8 cellular contexts compared by ENCODE assay signal in genomic region chr20:56343861-56344381, GRCh38. TPM values are rescaled to one million over a fixed set of nuclear protein-coding genes. Genes with fewer than 3 reads are reported as not detected.
A peak's percentile ranks its signal among the peaks of the same experiment; 100 is the strongest.
DNase-seq lines count a peak whose midpoint lies in the region; ATAC-seq, FAIRE-seq and TF ChIP-seq lines count a peak whose summit lies in the region.

No MANE protein-coding gene starts in this region.

- H3K27me3 Mint-ChIP-seq in GM23338 (ENCODE audit: insufficient read depth, low read depth, poor library complexity), result peaks cover 31% of the 10 kb centered on the region

- no peak overlapping the region for H3K9ac ChIP-seq in liver (ENCODE audit: low read depth in 1 of 2, low read length in 2 of 2)

- ATAC-seq in GM23338 (peak; percentile 99), RWPE2 (ENCODE audit: low read depth) (peak; percentile 92)

- peak; percentile 66 to 82 for TF ChIP-seq CTCF in GM23338 (conservative IDR thresholded peaks at IDR 0.05; ENCODE audit: low read depth in 2 of 2)
- peak; percentile 99 for TF ChIP-seq CTCF in RWPE2 (IDR thresholded peaks at IDR 0.05; ENCODE audit: poor library complexity, severe bottlenecking)
- peak; percentile 56 for TF ChIP-seq CTCF in liver (IDR thresholded peaks at IDR 0.05; ENCODE audit: low read depth, low read length, missing input control)
- peak in 5 of 7 experiments; percentile 46 to 75 (median 70) for TF ChIP-seq CTCF in stomach (IDR thresholded peaks at IDR 0.05)

- H3K79me2 ChIP-seq in GM23338 (replicated peaks; ENCODE audit: insufficient read depth), result no peaks in the 10 kb centered on the region

- FAIRE-seq in small intestine (lab: Jason Lieb, UNC), result no peak

- H3K9me3 Mint-ChIP-seq in GM23338, result peaks cover 34% of the 10 kb centered on the region

- peaks cover 58% of the 10 kb centered on the region for H3K27me3 ChIP-seq in GM23338 (ENCODE audit: insufficient read depth)
- peaks cover 57% of the 10 kb centered on the region for H3K27me3 ChIP-seq in RWPE2 (ENCODE audit: insufficient read depth, poor library complexity, severe bottlenecking)
- peaks cover 0 to 4% (median 2%) of the 10 kb centered on the region in 4 donors for H3K27me3 ChIP-seq in liver (ENCODE audit: control insufficient read depth in 4 of 4, insufficient read depth in 4 of 4, low read length in 3 of 4)
- H3K27me3 ChIP-seq in stomach, result peaks cover 0 to 43% (median 8%) of the 10 kb centered on the region in 3 donors
- peaks cover 0 to 17% of the 10 kb centered on the region in 2 donors for H3K27me3 ChIP-seq in small intestine (ENCODE audit: control insufficient read depth in 2 of 2, insufficient read depth in 2 of 2, low read length in 2 of 2)

- WGBS in liver, result 4% methylated on average over 41 of the region's 41 CpGs
- 2 to 11% (median 3%) methylated on average over 17 to 41 of the region's 41 CpGs for WGBS in stomach, 5 donors
- WGBS in small intestine, 3 donors, result 3 to 12% (median 9%) methylated on average over 41 of the region's 41 CpGs

- H3K9me2 ChIP-seq in GM23338 (ENCODE audit: insufficient read depth), result no peaks in the 10 kb centered on the region

- no peaks in the 10 kb centered on the region for H4K20me1 ChIP-seq in GM23338 (replicated peaks; ENCODE audit: insufficient read depth)

- peaks cover 8% of the 10 kb centered on the region; the same call in 2 of the 3 replicates for H3K36me3 Mint-ChIP-seq in GM23338 (ENCODE audit: low read depth)

- no peaks in the 10 kb centered on the region for H3F3A ChIP-seq in GM23338 (replicated peaks; ENCODE audit: low read depth)

- no peak for TF ChIP-seq EP300 in stomach (IDR thresholded peaks at IDR 0.05)

- H3K27ac Mint-ChIP-seq in GM23338, result no peak overlapping the region

- peaks cover 14% of the 10 kb centered on the region for H3K4me1 ChIP-seq in GM23338 (ENCODE audit: insufficient read depth)
- no peaks in the 10 kb centered on the region for H3K4me1 ChIP-seq in RWPE2 (ENCODE audit: insufficient read depth, poor library complexity, severe bottlenecking)
- H3K4me1 ChIP-seq in liver (ENCODE audit: control insufficient read depth in 4 of 4, insufficient read depth in 4 of 4, low read length in 3 of 4), result peaks cover 2 to 17% (median 13%) of the 10 kb centered on the region in 4 donors
- H3K4me1 ChIP-seq in stomach, result peaks cover 0 to 26% (median 20%) of the 10 kb centered on the region in 4 donors
- no peaks in the 10 kb centered on the region for H3K4me1 ChIP-seq in small intestine (ENCODE audit: control insufficient read depth in 2 of 2, insufficient read depth in 1 of 2, low read depth in 1 of 2, low read length in 1 of 2)

- H3K27ac ChIP-seq in GM23338 (ENCODE audit: low read depth), result no peak overlapping the region
- H3K27ac ChIP-seq in RWPE2 (ENCODE audit: poor library complexity, severe bottlenecking), result no peak overlapping the region
- H3K27ac ChIP-seq in liver (ENCODE audit: low read depth in 1 of 2, low read length in 2 of 2), result no peak overlapping the region
- H3K27ac ChIP-seq in stomach, result no peak overlapping the region
- H3K27ac ChIP-seq in small intestine (ENCODE audit: low read depth in 1 of 2, low read length in 1 of 2), result no peak overlapping the region

- peak overlapping the region; percentile 56; the same call in 1 of the 2 replicates for H2AFZ ChIP-seq in GM23338

- intact Hi-C loops in stomach (cut with DNase I; ENCODE audit: low total_unique reads), result no loop called here

- H3K4me3 Mint-ChIP-seq in GM23338, result peak overlapping the region; percentile 59; the same call in 2 of the 3 replicates

- H3K4me1 Mint-ChIP-seq in GM23338, result peaks cover 16% of the 10 kb centered on the region

- H3K4me3 ChIP-seq in GM23338 (peak overlapping the region; percentile 47), RWPE2 (ENCODE audit: severe bottlenecking) (no peak overlapping the region), liver (ENCODE audit: low read depth in 1 of 3, low read length in 3 of 3) (peak overlapping the region in 2 of 3 donors; percentile 9 to 11), stomach (peak overlapping the region; percentile 20 to 40 (median 24)), small intestine (ENCODE audit: low read depth in 1 of 2, low read length in 2 of 2) (no peak overlapping the region)

- DNase-seq in Daoy (ENCODE audit: low read depth), result peak; percentile 58
- peak; percentile 84 for DNase-seq in GM23338 (ENCODE audit: low spot score)
- DNase-seq in RWPE2 (ENCODE audit: low spot score), result peak; percentile 87
- peak; percentile 17 for DNase-seq in cerebellar cortex (ENCODE audit: low spot score)
- peak; percentile 51 for DNase-seq in stomach
- DNase-seq in small intestine, result no peak
- DNase-seq in cerebellar nuclear complex (lab: John Stamatoyannopoulos, UW), result no peak

- H3K36me3 ChIP-seq in GM23338 (ENCODE audit: insufficient read depth), result no peaks in the 10 kb centered on the region
- no peaks in the 10 kb centered on the region for H3K36me3 ChIP-seq in RWPE2 (ENCODE audit: low read depth)
- no peaks in the 10 kb centered on the region for H3K36me3 ChIP-seq in liver (ENCODE audit: control insufficient read depth in 4 of 4, insufficient read depth in 3 of 4, low read depth in 1 of 4, low read length in 3 of 4)
- no peaks in the 10 kb centered on the region for H3K36me3 ChIP-seq in stomach
- H3K36me3 ChIP-seq in small intestine (ENCODE audit: control insufficient read depth in 2 of 2, insufficient read depth in 2 of 2, low read length in 2 of 2), result no peaks in the 10 kb centered on the region

- H3K9me3 ChIP-seq in RWPE2 (ENCODE audit: severe bottlenecking), result no peaks in the 10 kb centered on the region
- no peaks in the 10 kb centered on the region for H3K9me3 ChIP-seq in liver (ENCODE audit: control insufficient read depth in 4 of 4, low read length in 3 of 4)
- H3K9me3 ChIP-seq in stomach, result no peaks in the 10 kb centered on the region
- H3K9me3 ChIP-seq in small intestine (ENCODE audit: control insufficient read depth, low read depth), result no peaks in the 10 kb centered on the region

- TF ChIP-seq POLR2A in stomach (IDR thresholded peaks at IDR 0.05), result no peak

- peak; percentile 70 to 85 for TF ChIP-seq RAD21 in liver (IDR thresholded peaks at IDR 0.05)

- H3K4me2 ChIP-seq in GM23338, result peak overlapping the region; percentile 72

TF ChIP-seq in GM23338, 12 proteins besides CTCF, POLR2A, EP300 and RAD21 (continues in another document):
- TF ChIP-seq EZH2 (IDR thresholded peaks at IDR 0.05; ENCODE audit: low read depth, unreplicated experiment) (no peak), POLR2AphosphoS5 (IDR thresholded peaks at IDR 0.05; ENCODE audit: low read depth) (no peak), ZNF114 (CRISPR knock-in tag; IDR thresholded peaks at IDR 0.05) (no peak), CREB1 (CRISPR knock-in tag; IDR thresholded peaks at IDR 0.05; ENCODE audit: low read depth) (no peak), EZH2phosphoT487 (IDR thresholded peaks at IDR 0.05; ENCODE audit: unreplicated experiment) (no peak), NANOG (IDR thresholded peaks at IDR 0.05; ENCODE audit: borderline replicate concordance) (no peak)

TF ChIP-seq in liver, 16 proteins besides CTCF, POLR2A, EP300 and RAD21:
- TF ChIP-seq SP1 (IDR thresholded peaks at IDR 0.05), result no peak

RNA-seq across cellular contexts. Expression of gene FAM210B, which starts 14.9 kb away (rescaled TPM):
- 5.7 and 6.7 TPM in 2 replicates for total RNA-seq in Daoy (2014; rRNA removed; shearing (Covaris generic))
- 15.7 and 16.2 TPM in 2 replicates for total RNA-seq in GM23338 (2014; rRNA removed; shearing (Covaris generic))
- polyA plus RNA-seq in GM23338 (2016; fragmentation: Nextera tagmentation; extraction: Ambion mirVana) (14.6 and 15.4 TPM in 2 replicates), liver (10 to 100 TPM; 26.2 to 35.1 TPM), stomach (10 to 100 TPM; 32.5 to 42.6 (median 32.5) TPM), small intestine (10 to 100 TPM; 18.1 to 21.9 (median 21.4) TPM)
- total RNA-seq in liver (100 to 1,000 TPM in 1 of 2 donors, 10 to 100 TPM in 1; 21.8 to 139 TPM), stomach (10 to 100 TPM; 11.3 to 33.8 (median 26.1) TPM)

RNA-seq across cellular contexts. Expression of gene AURKA, which starts 48.1 kb away (rescaled TPM):
- 115 and 137 TPM in 2 replicates for total RNA-seq in Daoy (2014; rRNA removed; shearing (Covaris generic))
- total RNA-seq in GM23338 (2014; rRNA removed; shearing (Covaris generic)), result 75.8 and 96.9 TPM in 2 replicates
- polyA plus RNA-seq in GM23338 (2016; fragmentation: Nextera tagmentation; extraction: Ambion mirVana) (79.3 and 82.0 TPM in 2 replicates), liver (1 to 10 TPM in 1 of 2 donors, under 1 TPM in 1; 0.88 to 4.2 TPM), stomach (1 to 10 TPM; 5.1 to 8.3 (median 6.7) TPM), small intestine (10 to 100 TPM in 2 of 3 donors, 1 to 10 TPM in 1; 4.3 to 26.6 (median 12.7) TPM)
- total RNA-seq in liver (10 to 100 TPM in 1 of 2 donors, 1 to 10 TPM in 1; 1.3 to 41.6 TPM), stomach (10 to 100 TPM in 2 of 5 donors, 1 to 10 TPM in 2, under 1 TPM in 1; 0.45 to 27.7 (median 7.0) TPM)

RNA-seq across cellular contexts. Expression of gene CSTF1, which starts 48.5 kb away (rescaled TPM):
- total RNA-seq in Daoy (2014; rRNA removed; shearing (Covaris generic)), result 44.1 and 45.2 TPM in 2 replicates
- 59.1 and 62.3 TPM in 2 replicates for total RNA-seq in GM23338 (2014; rRNA removed; shearing (Covaris generic))
- polyA plus RNA-seq in GM23338 (2016; fragmentation: Nextera tagmentation; extraction: Ambion mirVana), result 17.1 and 21.5 TPM in 2 replicates
- total RNA-seq in liver, result 10 to 100 TPM; 19.1 to 20.2 TPM
- 10 to 100 TPM; 11.9 to 12.9 TPM for polyA plus RNA-seq in liver
- total RNA-seq in stomach, result 10 to 100 TPM in 4 of 5 donors, 1 to 10 TPM in 1; 9.3 to 86.2 (median 23.9) TPM
- 10 to 100 TPM in 1 of 3 donors, 1 to 10 TPM in 2; 7.1 to 12.8 (median 8.7) TPM for polyA plus RNA-seq in stomach
- 10 to 100 TPM in 1 of 3 donors, 1 to 10 TPM in 2; 9.2 to 13.1 (median 9.5) TPM for polyA plus RNA-seq in small intestine

Comparison
In these comparisons a context has a peak if more than half of its experiments do, and no peak if none do; other contexts are left out.
1. DNase-seq: peak in Daoy (single experiment), GM23338 (single experiment), RWPE2 (single experiment), cerebellar cortex (single experiment) and stomach (single experiment); none in small intestine (single experiment) and cerebellar nuclear complex (0 of 2).
2. H3K4me3 ChIP-seq: peak in GM23338 (single experiment), liver (2 of 3) and stomach (4 of 4); none in RWPE2 (single experiment) and small intestine (0 of 2).
3. Peak in every context shown above with its lines, with median percentiles within 50 percentile points of each other: CTCF ChIP-seq.